10 cellular contexts compared by ENCODE assay signal in genomic region chr13:50122465-50122864, GRCh38.
DNase-seq lines count a peak whose midpoint lies in the region; ATAC-seq and TF ChIP-seq lines count a peak whose summit lies in the region.
"Had no signal": no experiment of that assay in that cellular context is flagged by ENCODE, and none has a peak within 500 bp of the region (broad histone marks: within the 10 kb centered on the region; RNA-seq: fewer than 3 reads in every experiment).

No MANE protein-coding gene starts in this region.

- H3K36me3 ChIP-seq in SK-N-MC (ENCODE audit: insufficient read depth, low read length), result peaks cover 12% of the 10 kb centered on the region; the same call in 1 of the 2 replicates
- no peaks in the 10 kb centered on the region for H3K36me3 ChIP-seq in vagina

- H3K27ac ChIP-seq in right cardiac atrium (ENCODE audit: low read length) (peak overlapping the region; percentile 10), SK-N-MC (peak overlapping the region; percentile 48; the same call in 1 of the 2 replicates), vagina (peak overlapping the region; percentile 98)

- no peaks in the 10 kb centered on the region for H3K9me3 ChIP-seq in right cardiac atrium (ENCODE audit: control insufficient read depth, low read length)
- H3K9me3 ChIP-seq in SK-N-MC (ENCODE audit: low read depth, low read length), result no peaks in the 10 kb centered on the region
- no peaks in the 10 kb centered on the region for H3K9me3 ChIP-seq in vagina

- no peaks in the 10 kb centered on the region for H3K4me1 ChIP-seq in right cardiac atrium (ENCODE audit: control insufficient read depth, insufficient read depth, low read length)
- H3K4me1 ChIP-seq in vagina, result peaks cover 30% of the 10 kb centered on the region

- no peak overlapping the region for H3K9ac ChIP-seq in SK-N-MC (ENCODE audit: insufficient read length)

- ATAC-seq in right cardiac atrium (no peak), left cardiac atrium (no peak), HG03159 (IDR thresholded peaks at IDR 0.05; ENCODE audit: unreplicated experiment) (no peak), HG02588 (IDR thresholded peaks at IDR 0.05; ENCODE audit: unreplicated experiment) (no peak)

- DNase-seq in right cardiac atrium (no peak), left cardiac atrium (no peak), SK-N-MC (ENCODE audit: low read depth, low spot score) (no peak), medulla oblongata (ENCODE audit: extremely low spot score) (peak; percentile 59), vagina (ENCODE audit: extremely low spot score in 2 of 2) (no peak), Ammon's horn (ENCODE audit: low spot score) (no peak)
- DNase-seq: activated naive CD4-positive, alpha-beta T cell treated with anti-CD3 and anti-CD28 coated beads for 36 hours; stimulated activated CD4-positive, alpha-beta T cell treated with anti-CD3 and anti-CD28 coated beads, Interleukin-2, amount 100 ng/mL, for 24 hours had no signal

- H3K27me3 ChIP-seq in right cardiac atrium (ENCODE audit: control insufficient read depth, insufficient read depth) (no peaks in the 10 kb centered on the region), vagina (no peaks in the 10 kb centered on the region)

- no peak for TF ChIP-seq POLR2A in vagina (IDR thresholded peaks at IDR 0.05)

- 95% methylated on average over 1 of the region's 1 CpG for whole genome bisulfite sequencing in right cardiac atrium

- intact Hi-C loops in right cardiac atrium (cut with DNase I) (no loop called here), left cardiac atrium (cut with DNase I) (no loop called here), vagina (cut with DNase I) (no loop called here)

- TF ChIP-seq CTCF in vagina (IDR thresholded peaks at IDR 0.05), result no peak

- H3K4me3 ChIP-seq in right cardiac atrium (ENCODE audit: low read length) (no peak overlapping the region), SK-N-MC (peak overlapping the region; percentile 6), vagina (no peak overlapping the region)

Comparison
In these comparisons a context has a peak if more than half of its experiments do, and no peak if none do; other contexts are left out.
1. H3K27ac ChIP-seq: peak in every context shown above with its lines; median percentile 98 in vagina; 48 in SK-N-MC; 10 in right cardiac atrium.